Comparison of ENCODE assay signal across 1 cellular context in the genomic region with DNA sequence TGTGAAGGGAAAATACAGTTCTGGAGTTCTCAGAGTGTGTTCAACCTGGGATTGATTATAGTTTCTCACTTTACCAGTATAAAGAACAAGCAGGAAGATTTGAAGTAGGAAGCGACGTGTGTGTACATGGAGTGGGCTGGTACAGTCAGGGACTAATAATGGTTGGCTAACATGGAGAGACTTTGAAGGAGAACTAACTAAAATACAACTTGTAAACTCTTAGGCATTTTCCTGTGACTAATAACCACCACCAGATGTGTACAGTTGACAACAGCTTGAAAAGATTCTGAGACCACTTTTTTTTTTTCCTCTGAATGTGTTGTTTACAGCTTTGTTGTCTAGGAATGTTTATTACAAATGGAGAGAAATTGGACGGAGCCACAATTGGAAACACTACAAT.
TF ChIP-seq lines count a peak whose summit lies in the region.

No MANE protein-coding gene starts in this region.

TF ChIP-seq in SK-N-SH, 30 proteins besides CTCF, POLR2A, EP300 and RAD21 (continued from another document):
- TF ChIP-seq, protein P1, sequence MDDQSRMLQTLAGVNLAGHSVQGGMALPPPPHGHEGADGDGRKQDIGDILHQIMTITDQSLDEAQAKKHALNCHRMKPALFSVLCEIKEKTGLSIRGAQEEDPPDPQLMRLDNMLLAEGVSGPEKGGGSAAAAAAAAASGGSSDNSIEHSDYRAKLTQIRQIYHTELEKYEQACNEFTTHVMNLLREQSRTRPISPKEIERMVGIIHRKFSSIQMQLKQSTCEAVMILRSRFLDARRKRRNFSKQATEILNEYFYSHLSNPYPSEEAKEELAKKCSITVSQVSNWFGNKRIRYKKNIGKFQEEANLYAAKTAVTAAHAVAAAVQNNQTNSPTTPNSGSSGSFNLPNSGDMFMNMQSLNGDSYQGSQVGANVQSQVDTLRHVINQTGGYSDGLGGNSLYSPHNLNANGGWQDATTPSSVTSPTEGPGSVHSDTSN (IDR thresholded peaks at IDR 0.05), result no peak
- TF ChIP-seq RCOR1 (IDR thresholded peaks at IDR 0.05; ENCODE audit: low read length) (no peak), JUND (IDR thresholded peaks at IDR 0.05) (no peak)
